17 cellular contexts compared by ENCODE assay signal in genomic region chr6:31655349-31656237, GRCh38. TPM values are rescaled to one million over a fixed set of nuclear protein-coding genes. Genes with fewer than 3 reads are reported as not detected.
DNase-seq lines count a peak whose midpoint lies in the region; ATAC-seq, FAIRE-seq and TF ChIP-seq lines count a peak whose summit lies in the region.
"Had no signal": no experiment of that assay in that cellular context is flagged by ENCODE, and none has a peak within 500 bp of the region (broad histone marks: within the 10 kb centered on the region; RNA-seq: fewer than 3 reads in every experiment).

APOM (plus strand) TSS chr6:31655894; CDS start chr6:31655967, 73 bp downstream.

- 75% methylated on average over 8 of the region's 8 CpGs for WGBS in K562 (ENCODE audit: insufficient coverage, low coverage, missing lambda C conversion rate)

- H3K27me3 Mint-ChIP-seq in CD4-positive, alpha-beta T cell = no peaks in the 10 kb centered on the region
- H3K27me3 Mint-ChIP-seq in naive thymus-derived CD4-positive, alpha-beta T cell = no peaks in the 10 kb centered on the region

- peak within 1 kb of the TSS in 1 of 2 experiments; percentile 46; a peak in 1 of 4 replicates for H3K9ac ChIP-seq in K562 (ENCODE audit: insufficient read depth in 1 of 2, low read depth in 2 of 2, low read length in 2 of 2)

- FAIRE-seq in K562 (lab: Jason Lieb, UNC) = no peak
- FAIRE-seq: frontal cortex had no signal

- peaks cover 36 to 44% of the 10 kb centered on the region in 2 experiments for H3K4me1 ChIP-seq in K562 (replicated peaks in 1 of 2; ENCODE audit: control insufficient read depth in 2 of 2, insufficient read depth in 2 of 2, low read length in 2 of 2)
- H3K4me1 ChIP-seq in naive thymus-derived CD4-positive, alpha-beta T cell (ENCODE audit: control insufficient read depth in 2 of 2, insufficient read depth in 2 of 2, low read length in 2 of 2) = peaks cover 39 to 47% of the 10 kb centered on the region in 2 donors

- peaks cover 50% of the 10 kb centered on the region for H3K36me3 ChIP-seq in K562 (ENCODE audit: control insufficient read depth, insufficient read depth, low read length)
- peaks cover 0 to 40% (median 6%) of the 10 kb centered on the region in 3 experiments for H3K36me3 ChIP-seq in naive thymus-derived CD4-positive, alpha-beta T cell (ENCODE audit: control insufficient read depth in 2 of 3, insufficient read depth in 3 of 3, low read length in 3 of 3)
- H3K36me3 ChIP-seq: cardiac muscle cell had no signal

- POLR2A ChIA-PET in CD4-positive, alpha-beta T cell (lab: Charles Lee) = interaction anchor here (0.5 to 5.1 kb wide), 2 partner anchors 8 to 317 kb away, joined by 3 to 250 read pairs; partner anchors contain the start of genes C6orf47, CSNK2B and GPANK1
- POLR2A ChIA-PET in K562 (lab: Yijun Ruan, JAX) = interaction anchor here (0.7 to 8.5 kb wide), 13 partner anchors 7 to 182 kb away, joined by 3 to 267 read pairs (median 3); partner anchors contain the start of genes C6orf47, CSNK2B, GPANK1 and LSM2
- POLR2A ChIA-PET in naive thymus-derived CD4-positive, alpha-beta T cell (lab: Charles Lee) = interaction anchor here (0.5 to 8.3 kb wide), 5 partner anchors 8 to 80 kb away, joined by 3 to 193 read pairs (median 3); partner anchors contain the start of genes C6orf47, CSNK2B, GPANK1 and LTB

- peaks cover 72% of the 10 kb centered on the region for H3K4me1 Mint-ChIP-seq in CD4-positive, alpha-beta T cell (ENCODE audit: low read depth)
- H3K4me1 Mint-ChIP-seq in naive thymus-derived CD4-positive, alpha-beta T cell = peaks cover 48 to 77% (median 74%) of the 10 kb centered on the region in 7 donors

- no peaks in the 10 kb centered on the region for H3K27me3 ChIP-seq in CD4-positive, alpha-beta T cell (ENCODE audit: control insufficient read depth, insufficient read depth, low read length)
- H3K27me3 ChIP-seq in K562 (ENCODE audit: control insufficient read depth in 2 of 2, insufficient read depth in 2 of 2, low read length in 2 of 2) = no peaks in the 10 kb centered on the region
- no peaks in the 10 kb centered on the region for H3K27me3 ChIP-seq in naive thymus-derived CD4-positive, alpha-beta T cell (ENCODE audit: control insufficient read depth in 2 of 2, insufficient read depth in 2 of 2, low read length in 2 of 2)
- H3K27me3 ChIP-seq: cardiac muscle cell, testis had no signal

- DNase-seq in CD4-positive, alpha-beta T cell = no peak
- peak; percentile 63 for DNase-seq in HuH-7.5 (ENCODE audit: low spot score)
- no peak for DNase-seq in K562 (ENCODE audit: extremely low read depth in 1 of 4, low spot score in 3 of 4)
- DNase-seq in naive thymus-derived CD4-positive, alpha-beta T cell = no peak
- no peak for DNase-seq in left colon
- DNase-seq in DMS53 treated with DMSO at 0.1 percent for 48 hours (lab: John Stamatoyannopoulos, UW; ENCODE audit: unreplicated experiment) = no peak
- no peak for DNase-seq in NAMALWA (ENCODE audit: low spot score)
- no peak for DNase-seq in COLO668 (lab: John Stamatoyannopoulos, UW; ENCODE audit: unreplicated experiment)
- DNase-seq: AML-193, GOT3, Karpas-422, NCI-H2029, NCI-H526, testis had no signal

- H3K4me3 ChIP-seq in K562 = no peak within 1 kb of the TSS
- H3K4me3 ChIP-seq in naive thymus-derived CD4-positive, alpha-beta T cell (ENCODE audit: low read length) = no peak within 1 kb of the TSS
- H3K4me3 ChIP-seq: cardiac muscle cell, testis had no signal

- H3K9me1 ChIP-seq in K562 (ENCODE audit: control insufficient read depth, insufficient read depth, low read length) = no peaks in the 10 kb centered on the region

- no peaks in the 10 kb centered on the region for H3K9me3 Mint-ChIP-seq in CD4-positive, alpha-beta T cell
- H3K9me3 Mint-ChIP-seq in naive thymus-derived CD4-positive, alpha-beta T cell = peaks cover 0 to 11% (median 0%) of the 10 kb centered on the region in 11 donors

- intact Hi-C loops in CD4-positive, alpha-beta T cell (cut with DNase I, micrococcal nuclease) = no loop called here
- intact Hi-C loops in K562 (cut with micrococcal nuclease) (no loop called here), left colon (cut with DNase I, micrococcal nuclease) (no loop called here)
- intact Hi-C loops in naive thymus-derived CD4-positive, alpha-beta T cell (cut with micrococcal nuclease) = no loop called here

- no peak for TF ChIP-seq CTCF in CD4-positive, alpha-beta T cell (IDR thresholded peaks at IDR 0.05)
- no peak for TF ChIP-seq CTCF in K562 (IDR thresholded peaks at IDR 0.05 in 2 of 3, conservative IDR thresholded peaks at IDR 0.05 in 1 of 3; ENCODE audit: insufficient read depth in 2 of 3, low read depth in 1 of 3, low read length in 3 of 3)

- no peaks in the 10 kb centered on the region for H3K9me3 ChIP-seq in CD4-positive, alpha-beta T cell (ENCODE audit: control insufficient read depth, low read length)
- H3K9me3 ChIP-seq in K562 (replicated peaks; ENCODE audit: control insufficient read depth, insufficient read depth, low read depth, low read length) = no peaks in the 10 kb centered on the region
- H3K9me3 ChIP-seq in naive thymus-derived CD4-positive, alpha-beta T cell (ENCODE audit: control insufficient read depth in 2 of 3, low read length in 3 of 3) = no peaks in the 10 kb centered on the region
- H3K9me3 ChIP-seq: testis had no signal

- ATAC-seq in CD4-positive, alpha-beta T cell (ENCODE audit: poor library complexity) = no peak
- ATAC-seq in K562 (no peak), left colon (no peak)
- ATAC-seq in naive thymus-derived CD4-positive, alpha-beta T cell = no peak
- ATAC-seq: Panc1 had no signal

- H3K4me3 Mint-ChIP-seq in CD4-positive, alpha-beta T cell = peak within 1 kb of the TSS; percentile 66
- H3K4me3 Mint-ChIP-seq in naive thymus-derived CD4-positive, alpha-beta T cell = peak within 1 kb of the TSS in 5 of 10 donors; percentile 16 to 65 (median 28)

- peak within 1 kb of the TSS; percentile 76 for H3K27ac Mint-ChIP-seq in CD4-positive, alpha-beta T cell
- peak within 1 kb of the TSS in 8 of 9 donors; percentile 4 to 91 (median 57) for H3K27ac Mint-ChIP-seq in naive thymus-derived CD4-positive, alpha-beta T cell

- no peak within 1 kb of the TSS for H3K4me2 ChIP-seq in K562 (ENCODE audit: insufficient read depth, low read length)

- H3K27ac ChIP-seq in CD4-positive, alpha-beta T cell (ENCODE audit: low read depth, low read length) = no peak within 1 kb of the TSS
- peak within 1 kb of the TSS; percentile 12; the same call in 1 of the 3 replicates for H3K27ac ChIP-seq in K562 (ENCODE audit: extremely low read depth, low read depth, low read length)
- H3K27ac ChIP-seq in naive thymus-derived CD4-positive, alpha-beta T cell (ENCODE audit: low read depth, low read length) = no peak within 1 kb of the TSS
- H3K27ac ChIP-seq: cardiac muscle cell, testis had no signal

- H2AFZ ChIP-seq in K562 (ENCODE audit: low read depth, low read length) = no peak within 1 kb of the TSS

- H3K79me2 ChIP-seq in K562 (ENCODE audit: control insufficient read depth, insufficient read depth, low read length) = peaks cover 85% of the 10 kb centered on the region

- peaks cover 10% of the 10 kb centered on the region for H4K20me1 ChIP-seq in K562 (replicated peaks; ENCODE audit: control insufficient read depth, insufficient read depth, low read length)

- no peak for TF ChIP-seq POLR2A in K562 (conservative IDR thresholded peaks at IDR 0.05)

- peaks cover 52% of the 10 kb centered on the region for H3K36me3 Mint-ChIP-seq in CD4-positive, alpha-beta T cell (ENCODE audit: low read depth)
- peaks cover 5 to 34% (median 9%) of the 10 kb centered on the region in 5 donors for H3K36me3 Mint-ChIP-seq in naive thymus-derived CD4-positive, alpha-beta T cell

- CTCF ChIA-PET in CD4-positive, alpha-beta T cell (lab: Charles Lee) = interaction anchor here (0.6 kb wide), 1 partner anchor 174 kb away, joined by 5 read pairs; no protein-coding TSS in a partner anchor
- CTCF ChIA-PET in K562 (lab: Yijun Ruan, JAX; ENCODE audit: low intra/inter-chr PET ratio) = no interaction called here
- CTCF ChIA-PET in naive thymus-derived CD4-positive, alpha-beta T cell (lab: Charles Lee) = interaction anchor here (0.7 to 3.3 kb wide), 2 partner anchors 8 to 1020 kb away, joined by 3 to 19 read pairs; partner anchors contain the start of gene GPANK1

- BruUV-seq in K562 (replicated peaks; lab: Mats Ljungman, UMichigan) = no TSS peak

- no peak for TF ChIP-seq RAD21 in K562 (CRISPR knock-in tag; conservative IDR thresholded peaks at IDR 0.05 in 1 of 2, IDR thresholded peaks at IDR 0.05 in 1 of 2)

- in situ Hi-C loops in K562 (cut with MboI) = no loop called here

- no peak for TF ChIP-seq EP300 in K562 (IDR thresholded peaks at IDR 0.05; ENCODE audit: low read length)

TF ChIP-seq in K562, 482 proteins besides CTCF, POLR2A, EP300 and RAD21 (continues in another document):
- TF ChIP-seq ADNP (tag; IDR thresholded peaks at IDR 0.05) (no peak), EHMT2 (IDR thresholded peaks at IDR 0.05) (peak; percentile 55; the same call in 1 of the 2 replicates)

RNA-seq across cellular contexts. Expression of gene APOM, which starts in this region (rescaled TPM):
- total RNA-seq in CD4-positive, alpha-beta T cell = 1 to 10 TPM; 4.2 to 4.6 TPM
- total RNA-seq in K562 (2011; cell fraction: chromatin; rRNA removed; ENCODE audit: low replicate concordance) = 6.6 and 7.8 TPM in 2 replicates
- total RNA-seq in K562 (2011; cell fraction: nucleolus; rRNA removed) = 5.1 and 5.3 TPM in 2 replicates
- total RNA-seq in K562 (2011; cell fraction: nucleoplasm; rRNA removed) = 9.8 and 10.1 TPM in 2 replicates
- 5.7 and 6.6 TPM in 2 replicates for total RNA-seq in K562 (2014; rRNA removed)
- 10.4 and 10.8 TPM in 2 replicates for total RNA-seq in K562 (2014; rRNA removed; fragmentation: Illumina TruSeq; extraction: Trizol)
- total RNA-seq in K562 (2015; rRNA removed; fragmentation: Illumina TruSeq; extraction: Trizol) = 6.6 and 7.1 TPM in 2 replicates
- total RNA-seq in K562 (2021) = 9.7 and 10.1 TPM in 2 replicates
- 7.7 and 8.6 TPM in 2 replicates for polyA plus RNA-seq in K562 (2011; rRNA removed)
- polyA plus RNA-seq in K562 (2011; cell fraction: cytosol; rRNA removed) = 10.2 and 18.1 TPM in 2 replicates
- polyA plus RNA-seq in K562 (2011; cell fraction: nucleus; rRNA removed) = 13.8 and 20.1 TPM in 2 replicates
- 11.4 and 16.2 TPM in 2 replicates for polyA plus RNA-seq in K562 (2012)
- 13.1 and 17.4 TPM in 2 replicates for polyA plus RNA-seq in K562 (2014; fragmentation: Illumina TruSeq; extraction: Trizol)
- 10 to 100 TPM; 23.9 to 24.3 TPM for polyA plus RNA-seq in K562 (2014; fragmentation: Nextera tagmentation; extraction: Ambion mirVana)
- 10.1 and 13.5 TPM in 2 replicates for polyA plus RNA-seq in K562 (2014; rRNA removed)
- 2.6 and 5.6 TPM in 2 replicates for polyA minus RNA-seq in K562 (2011; rRNA and poly(A)+ RNA removed)
- polyA minus RNA-seq in K562 (2011; cell fraction: cytosol; rRNA and poly(A)+ RNA removed) = 2.2 and 3.5 TPM in 2 replicates
- polyA minus RNA-seq in K562 (2011; cell fraction: nucleus; rRNA and poly(A)+ RNA removed) = 1.6 and 2.3 TPM in 2 replicates
- total RNA-seq in naive thymus-derived CD4-positive, alpha-beta T cell = 1 to 10 TPM in 4 of 5 experiments, under 1 TPM in 1; 0.78 to 4.3 (median 2.8) TPM
- polyA plus RNA-seq in naive thymus-derived CD4-positive, alpha-beta T cell = 1 to 10 TPM; 3.8 to 5.0 TPM
- 1 to 10 TPM; 2.0 to 3.1 TPM for total RNA-seq in left colon
